In the genomic region with DNA sequence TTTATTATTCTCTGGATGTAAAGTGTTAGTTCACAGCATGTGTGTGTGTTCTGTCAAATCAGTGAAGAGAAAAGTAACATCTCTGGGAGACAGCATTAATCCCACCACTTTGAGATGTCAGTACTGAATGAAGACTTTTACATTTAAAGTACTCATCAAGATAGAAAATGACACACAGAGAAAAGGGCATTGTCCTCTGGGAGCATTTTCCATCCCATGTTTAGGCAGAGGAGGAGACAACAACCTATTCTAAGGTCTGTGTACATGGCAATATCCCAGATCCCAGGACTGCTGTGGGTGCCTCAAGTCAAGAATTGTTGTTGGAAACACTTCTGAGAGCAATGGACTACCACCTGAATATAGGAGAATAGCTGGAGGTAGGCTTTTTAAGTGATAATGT, we compare ENCODE assay signal across 1 cellular context.
TF ChIP-seq lines count a peak whose summit lies in the region.

No MANE protein-coding gene starts in this region.

TF ChIP-seq in IMR-90, 13 proteins besides CTCF, POLR2A, EP300 and RAD21 (continued from another document):
- TF ChIP-seq, protein P1, sequence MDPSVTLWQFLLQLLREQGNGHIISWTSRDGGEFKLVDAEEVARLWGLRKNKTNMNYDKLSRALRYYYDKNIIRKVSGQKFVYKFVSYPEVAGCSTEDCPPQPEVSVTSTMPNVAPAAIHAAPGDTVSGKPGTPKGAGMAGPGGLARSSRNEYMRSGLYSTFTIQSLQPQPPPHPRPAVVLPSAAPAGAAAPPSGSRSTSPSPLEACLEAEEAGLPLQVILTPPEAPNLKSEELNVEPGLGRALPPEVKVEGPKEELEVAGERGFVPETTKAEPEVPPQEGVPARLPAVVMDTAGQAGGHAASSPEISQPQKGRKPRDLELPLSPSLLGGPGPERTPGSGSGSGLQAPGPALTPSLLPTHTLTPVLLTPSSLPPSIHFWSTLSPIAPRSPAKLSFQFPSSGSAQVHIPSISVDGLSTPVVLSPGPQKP (IDR thresholded peaks at IDR 0.05; ENCODE audit: borderline replicate concordance, low read depth, low read length): no peak
- TF ChIP-seq RFX5 (IDR thresholded peaks at IDR 0.05; ENCODE audit: low read depth, low read length): no peak
